In the genomic region with DNA sequence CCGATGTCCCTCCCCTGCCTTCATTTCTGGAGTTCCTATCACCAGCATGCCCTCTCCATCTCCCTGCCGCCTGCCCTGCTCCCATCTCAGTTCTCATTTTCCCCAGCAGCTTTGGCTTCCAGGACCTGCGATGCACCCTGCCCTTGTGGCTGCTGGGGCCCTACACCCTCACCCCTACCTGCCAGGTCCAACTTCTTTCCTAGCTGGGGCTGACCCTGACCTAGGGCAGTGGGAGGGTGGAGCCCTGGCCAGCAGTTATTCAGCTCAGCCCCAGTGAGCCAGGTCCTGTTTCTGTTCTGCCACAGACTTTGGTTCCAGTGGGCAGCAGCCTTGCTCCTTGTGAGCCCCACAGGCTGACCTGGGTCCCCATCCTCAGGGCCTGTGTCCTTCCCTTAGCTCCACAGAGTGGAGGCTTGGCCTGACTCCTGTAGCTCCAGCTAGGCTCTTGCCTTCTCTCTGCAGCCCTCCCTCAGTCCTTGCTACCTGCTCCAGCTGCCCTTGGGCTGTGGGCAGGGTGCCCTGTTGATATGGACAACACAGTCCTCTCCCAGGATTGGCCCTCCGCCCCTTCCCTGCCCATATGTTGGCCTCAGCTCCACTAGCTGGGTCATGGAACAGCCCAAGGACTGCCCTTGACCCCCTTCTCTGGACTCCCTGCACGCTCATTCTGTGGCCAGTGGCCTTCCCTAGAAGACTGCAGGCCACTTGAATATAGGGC, we compare ENCODE assay signal across 18 cellular contexts. TPM values are rescaled to one million over a fixed set of nuclear protein-coding genes. Genes with fewer than 3 reads are reported as not detected.
DNase-seq lines count a peak whose midpoint lies in the region; ATAC-seq and TF ChIP-seq lines count a peak whose summit lies in the region.
"Had no signal": no experiment of that assay in that cellular context is flagged by ENCODE, and none has a peak within 500 bp of the region (broad histone marks: within the 10 kb centered on the region; RNA-seq: fewer than 3 reads in every experiment).

No MANE protein-coding gene starts in this region.

- no peaks in the 10 kb centered on the region for H3K79me2 ChIP-seq in neural progenitor cell (ENCODE audit: low read depth)

- intact Hi-C loops in Right ventricle myocardium superior (cut with DNase I): no loop called here
- intact Hi-C loops in left cardiac atrium (cut with DNase I): no loop called here
- intact Hi-C loops in left ventricle myocardium inferior (cut with micrococcal nuclease): no loop called here
- intact Hi-C loops in tibial artery (cut with DNase I; ENCODE audit: low total_unique reads): no loop called here

- H3K9me3 ChIP-seq in left ventricle myocardium inferior (replicated peaks) (no peaks in the 10 kb centered on the region), neural progenitor cell (ENCODE audit: low read depth) (no peaks in the 10 kb centered on the region), tibial artery (no peaks in the 10 kb centered on the region)
- H3K9me3 ChIP-seq: BE2C, Caco-2, SJCRH30 had no signal

- TF ChIP-seq CTCF in left ventricle myocardium inferior (IDR thresholded peaks at IDR 0.05; ENCODE audit: borderline replicate concordance) (no peak), neural progenitor cell (IDR thresholded peaks at IDR 0.05) (no peak), tibial artery (IDR thresholded peaks at IDR 0.05) (no peak)

- ATAC-seq in Right ventricle myocardium superior (ENCODE audit: poor library complexity) (peak; percentile 45), left cardiac atrium (no peak), GM18861 (IDR thresholded peaks at IDR 0.05; ENCODE audit: unreplicated experiment) (no peak)
- ATAC-seq: HCT116 had no signal

- H3K27ac Mint-ChIP-seq in neural progenitor cell: peak overlapping the region; percentile 66
- H3K27ac Mint-ChIP-seq: CD4-positive, CD25-positive, alpha-beta regulatory T cell had no signal

- H3K4me1 Mint-ChIP-seq in neural progenitor cell: no peaks in the 10 kb centered on the region
- H3K4me1 Mint-ChIP-seq: CD4-positive, CD25-positive, alpha-beta regulatory T cell had no signal

- no peak overlapping the region for H3K4me3 Mint-ChIP-seq in neural progenitor cell
- H3K4me3 Mint-ChIP-seq: CD4-positive, CD25-positive, alpha-beta regulatory T cell had no signal

- no peak overlapping the region for H3K4me2 ChIP-seq in neural progenitor cell

- H3K27ac ChIP-seq in left ventricle myocardium inferior (replicated peaks) (peak overlapping the region; percentile 55), neural progenitor cell (no peak overlapping the region), tibial artery (peak overlapping the region; percentile 49 to 62)
- H3K27ac ChIP-seq: RWPE1, SJCRH30 had no signal

- H3K4me1 ChIP-seq in left ventricle myocardium inferior: peaks cover 38% of the 10 kb centered on the region
- H3K4me1 ChIP-seq in neural progenitor cell: no peaks in the 10 kb centered on the region
- H3K4me1 ChIP-seq in tibial artery: peaks cover 0 to 43% (median 19%) of the 10 kb centered on the region in 4 donors
- H3K4me1 ChIP-seq: BE2C, Caco-2 had no signal

- no peak overlapping the region for H2AFZ ChIP-seq in neural progenitor cell (replicated peaks)

- H3K4me3 ChIP-seq in left ventricle myocardium inferior (no peak overlapping the region), neural progenitor cell (no peak overlapping the region), tibial artery (no peak overlapping the region)
- H3K4me3 ChIP-seq: SJCRH30 had no signal

- DNase-seq in Right ventricle myocardium superior (peak; percentile 48), left cardiac atrium (no peak), left ventricle myocardium inferior (peak; percentile 48), neural progenitor cell (ENCODE audit: low spot score) (no peak), tibial artery (no peak), NCI-H2029 treated with DMSO at 0.1 percent for 48 hours (lab: John Stamatoyannopoulos, UW) (no peak), NCI-H2081 treated with DMSO at 0.1 percent for 48 hours (lab: John Stamatoyannopoulos, UW) (no peak)
- DNase-seq: BE2C; Caco-2; CD4-positive, CD25-positive, alpha-beta regulatory T cell; GOT3; NCI-H1105; NCI-H226; NCI-H524 treated with DMSO at 0.1 percent for 48 hours; SJCRH30 had no signal

- H3K36me3 ChIP-seq in left ventricle myocardium inferior: no peaks in the 10 kb centered on the region
- no peaks in the 10 kb centered on the region for H3K36me3 ChIP-seq in neural progenitor cell
- H3K36me3 ChIP-seq in tibial artery: no peaks in the 10 kb centered on the region
- H3K36me3 ChIP-seq: BE2C, SJCRH30 had no signal

- no peaks in the 10 kb centered on the region for H3K36me3 Mint-ChIP-seq in neural progenitor cell

- H3F3A ChIP-seq in neural progenitor cell (ENCODE audit: low read depth): no peaks in the 10 kb centered on the region

- no peaks in the 10 kb centered on the region for H3K9me3 Mint-ChIP-seq in neural progenitor cell
- H3K9me3 Mint-ChIP-seq: CD4-positive, CD25-positive, alpha-beta regulatory T cell had no signal

- H3K27me3 ChIP-seq in left ventricle myocardium inferior (ENCODE audit: low read depth) (no peaks in the 10 kb centered on the region), neural progenitor cell (no peaks in the 10 kb centered on the region), tibial artery (no peaks in the 10 kb centered on the region)
- H3K27me3 ChIP-seq: BE2C, SJCRH30 had no signal

- no peaks in the 10 kb centered on the region for H4K20me1 ChIP-seq in neural progenitor cell (ENCODE audit: low read depth)

- H3K27me3 Mint-ChIP-seq in neural progenitor cell (ENCODE audit: insufficient read depth, low read depth): peaks cover 17% of the 10 kb centered on the region

- H3K9ac ChIP-seq in neural progenitor cell: no peak overlapping the region

RNA-seq across cellular contexts. Expression of a gene that starts 34.7 kb away (rescaled TPM):
- total RNA-seq in Right ventricle myocardium superior (13.5 TPM), left cardiac atrium (10 to 100 TPM; 21.1 to 26.3 TPM), left ventricle myocardium inferior (17.8 TPM), neural progenitor cell (ENCODE audit: low replicate concordance) (9.0 and 11.4 TPM in 2 replicates)

Comparison
In these comparisons a context has a peak if more than half of its experiments do, and no peak if none do; other contexts are left out.
1. DNase-seq: peak in Right ventricle myocardium superior (single experiment) and left ventricle myocardium inferior (single experiment); none in left cardiac atrium (single experiment), neural progenitor cell (single experiment), tibial artery (0 of 2), NCI-H2029 treated with DMSO at 0.1 percent for 48 hours (single experiment) and NCI-H2081 treated with DMSO at 0.1 percent for 48 hours (single experiment).